In the genomic region with DNA sequence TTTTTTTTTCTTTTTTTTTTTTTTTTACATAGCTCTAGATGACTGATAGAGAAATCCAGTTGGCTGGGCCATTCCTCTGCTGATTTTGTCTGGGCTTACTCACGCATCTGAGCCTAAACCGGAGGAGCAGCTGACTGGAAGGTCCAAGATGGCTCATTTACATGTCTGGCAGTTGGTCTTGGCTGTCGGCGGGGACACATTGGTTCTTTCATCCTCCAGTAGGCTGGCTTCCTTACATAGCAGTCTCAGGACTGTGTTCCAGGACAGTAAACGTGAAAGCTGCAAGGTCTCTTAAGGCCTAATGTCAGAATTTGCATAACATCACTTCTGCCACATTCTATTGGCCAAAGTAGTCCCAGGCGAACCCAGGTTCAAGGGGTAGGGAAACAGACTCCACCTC, we compare ENCODE assay signal across 17 cellular contexts.
A peak's percentile ranks its signal among the peaks of the same experiment; 100 is the strongest.
DNase-seq lines count a peak whose midpoint lies in the region; ATAC-seq, FAIRE-seq and TF ChIP-seq lines count a peak whose summit lies in the region.
"Had no signal": no experiment of that assay in that cellular context is flagged by ENCODE, and none has a peak within 500 bp of the region (broad histone marks: within the 10 kb centered on the region; RNA-seq: fewer than 3 reads in every experiment).

No MANE protein-coding gene starts in this region.

- TF ChIP-seq CTCF in right atrium auricular region (IDR thresholded peaks at IDR 0.05) (no peak), K562 (IDR thresholded peaks at IDR 0.05 in 2 of 3, conservative IDR thresholded peaks at IDR 0.05 in 1 of 3; ENCODE audit: insufficient read depth in 2 of 3, low read depth in 1 of 3, low read length in 3 of 3) (no peak)

- DNase-seq in right atrium auricular region (ENCODE audit: low spot score) (no peak), Right ventricle myocardium superior (no peak), K562 (ENCODE audit: extremely low read depth in 1 of 4, low spot score in 3 of 4) (no peak), mesendoderm (peak; percentile 60), COLO829 (ENCODE audit: low spot score) (no peak), ACHN (no peak)
- DNase-seq in CD8-positive, alpha-beta memory T cell = no peak
- DNase-seq in naive thymus-derived CD4-positive, alpha-beta T cell = no peak
- DNase-seq: activated CD4-positive, alpha-beta T cell treated with anti-CD3 and anti-CD28 coated beads for 36 hours; activated naive CD4-positive, alpha-beta T cell treated with anti-CD3 and anti-CD28 coated beads, Interleukin-2, amount 50 U/mL, for 16 hours; CD4-positive, CD25-positive, alpha-beta regulatory T cell; DND-41; mucosa of descending colon; ovary; RPMI8226; sigmoid colon had no signal

- H4K20me1 ChIP-seq in K562 (replicated peaks; ENCODE audit: control insufficient read depth, insufficient read depth, low read length) = peaks cover 2% of the 10 kb centered on the region; the same call in 1 of the 2 replicates

- FAIRE-seq in K562 (lab: Jason Lieb, UNC) = peak; percentile 51
- FAIRE-seq: H54 had no signal

- TF ChIP-seq RAD21 in K562 (CRISPR knock-in tag; conservative IDR thresholded peaks at IDR 0.05 in 1 of 2, IDR thresholded peaks at IDR 0.05 in 1 of 2) = no peak

- H3K4me3 ChIP-seq in right atrium auricular region (no peak overlapping the region), K562 (no peak overlapping the region), mesendoderm (ENCODE audit: low read length) (no peak overlapping the region)
- H3K4me3 ChIP-seq in CD8-positive, alpha-beta memory T cell (ENCODE audit: low read length) = no peak overlapping the region
- no peak overlapping the region for H3K4me3 ChIP-seq in naive thymus-derived CD4-positive, alpha-beta T cell (ENCODE audit: low read length)
- H3K4me3 ChIP-seq: mucosa of descending colon, ovary, sigmoid colon had no signal

- H3K27me3 ChIP-seq in right atrium auricular region = no peaks in the 10 kb centered on the region
- H3K27me3 ChIP-seq in K562 (ENCODE audit: control insufficient read depth in 2 of 2, insufficient read depth in 2 of 2, low read length in 2 of 2) = peaks cover 0 to 8% of the 10 kb centered on the region in 2 experiments; a peak in 3 of 5 replicates
- H3K27me3 ChIP-seq in mesendoderm (ENCODE audit: insufficient read depth, low read length, poor library complexity) = no peaks in the 10 kb centered on the region
- H3K27me3 ChIP-seq in CD8-positive, alpha-beta memory T cell (ENCODE audit: insufficient read depth, low read length, poor library complexity, severe bottlenecking) = no peaks in the 10 kb centered on the region
- no peaks in the 10 kb centered on the region for H3K27me3 ChIP-seq in naive thymus-derived CD4-positive, alpha-beta T cell (ENCODE audit: control insufficient read depth in 2 of 2, insufficient read depth in 2 of 2, low read length in 2 of 2)
- H3K27me3 ChIP-seq: ovary had no signal

- no peaks in the 10 kb centered on the region for H3K36me3 Mint-ChIP-seq in CD8-positive, alpha-beta memory T cell
- no peaks in the 10 kb centered on the region for H3K36me3 Mint-ChIP-seq in naive thymus-derived CD4-positive, alpha-beta T cell
- H3K36me3 Mint-ChIP-seq: CD4-positive, CD25-positive, alpha-beta regulatory T cell had no signal

- intact Hi-C loops in Right ventricle myocardium superior (cut with DNase I) (no loop called here), K562 (cut with micrococcal nuclease) (no loop called here)
- intact Hi-C loops in naive thymus-derived CD4-positive, alpha-beta T cell (cut with micrococcal nuclease) = no loop called here

- H3K4me2 ChIP-seq in K562 (ENCODE audit: insufficient read depth, low read length) (no peak overlapping the region; the same call in 1 of the 2 replicates), mesendoderm (ENCODE audit: low read length) (no peak overlapping the region)

- no peaks in the 10 kb centered on the region for H3K79me1 ChIP-seq in mesendoderm (ENCODE audit: low read length)

- no peak overlapping the region for H2AK5ac ChIP-seq in mesendoderm (ENCODE audit: low read length)

- H2BK120ac ChIP-seq in mesendoderm (ENCODE audit: low read depth, low read length) = no peak overlapping the region

- TF ChIP-seq EP300 in K562 (IDR thresholded peaks at IDR 0.05; ENCODE audit: low read length) = no peak

- 37% methylated on average over 6 of the region's 6 CpGs for WGBS in K562 (ENCODE audit: insufficient coverage, low coverage, missing lambda C conversion rate)
- no CpG with 5 or more reads among the region's 6 CpGs for WGBS in mesendoderm (ENCODE audit: extremely low coverage, insufficient coverage, low lambda C conversion rate)

- H3K56ac ChIP-seq in mesendoderm (ENCODE audit: low read length) = peak overlapping the region; percentile 47

- no TSS peak for BruUV-seq in K562 (replicated peaks; lab: Mats Ljungman, UMichigan)

- no peak overlapping the region for H3K18ac ChIP-seq in mesendoderm (ENCODE audit: low read length)

- H4K5ac ChIP-seq in mesendoderm (ENCODE audit: low read length) = no peak overlapping the region

- CTCF ChIA-PET in K562 (lab: Yijun Ruan, JAX; ENCODE audit: low intra/inter-chr PET ratio) = no interaction called here
- CTCF ChIA-PET in CD8-positive, alpha-beta memory T cell (lab: Charles Lee) = no interaction called here
- CTCF ChIA-PET in naive thymus-derived CD4-positive, alpha-beta T cell (lab: Charles Lee) = interaction anchor here (0.5 kb wide), 1 partner anchor 421 kb away, joined by 4 read pairs; no protein-coding TSS in a partner anchor

- no peak overlapping the region for H3K23ac ChIP-seq in mesendoderm (ENCODE audit: low read length)

- peaks cover 0 to 26% of the 10 kb centered on the region in 2 donors for H3K4me1 ChIP-seq in right atrium auricular region
- H3K4me1 ChIP-seq in K562 (replicated peaks in 1 of 2; ENCODE audit: control insufficient read depth in 2 of 2, insufficient read depth in 2 of 2, low read length in 2 of 2) = peaks cover 13 to 21% of the 10 kb centered on the region in 2 experiments; a peak in 4 of 5 replicates
- peaks cover 28% of the 10 kb centered on the region for H3K4me1 ChIP-seq in mesendoderm (ENCODE audit: control insufficient read depth, low read depth, low read length)
- no peaks in the 10 kb centered on the region for H3K4me1 ChIP-seq in CD8-positive, alpha-beta memory T cell (ENCODE audit: insufficient read depth, low read length)
- H3K4me1 ChIP-seq in naive thymus-derived CD4-positive, alpha-beta T cell (ENCODE audit: control insufficient read depth in 2 of 2, insufficient read depth in 2 of 2, low read length in 2 of 2) = no peaks in the 10 kb centered on the region

- no peak overlapping the region for H2BK15ac ChIP-seq in mesendoderm (replicated peaks; ENCODE audit: low read depth)

- H3K4ac ChIP-seq in mesendoderm (ENCODE audit: low read depth, low read length) = peak overlapping the region; percentile 41

- peaks cover 22 to 25% of the 10 kb centered on the region in 2 donors for H3K27me3 Mint-ChIP-seq in CD8-positive, alpha-beta memory T cell
- H3K27me3 Mint-ChIP-seq in naive thymus-derived CD4-positive, alpha-beta T cell = peaks cover 4 to 33% (median 20%) of the 10 kb centered on the region in 5 donors

- H3K36me3 ChIP-seq in right atrium auricular region (no peaks in the 10 kb centered on the region), K562 (ENCODE audit: control insufficient read depth, insufficient read depth, low read length) (no peaks in the 10 kb centered on the region), mesendoderm (ENCODE audit: control insufficient read depth, insufficient read depth, low read length) (no peaks in the 10 kb centered on the region)
- no peaks in the 10 kb centered on the region for H3K36me3 ChIP-seq in CD8-positive, alpha-beta memory T cell (ENCODE audit: insufficient read depth, low read length)
- no peaks in the 10 kb centered on the region for H3K36me3 ChIP-seq in naive thymus-derived CD4-positive, alpha-beta T cell (ENCODE audit: control insufficient read depth in 2 of 3, insufficient read depth in 3 of 3, low read length in 3 of 3)
- H3K36me3 ChIP-seq: ovary, sigmoid colon had no signal

- ATAC-seq in Right ventricle myocardium superior (ENCODE audit: poor library complexity) (no peak), K562 (no peak)
- no peak for ATAC-seq in naive thymus-derived CD4-positive, alpha-beta T cell
- ATAC-seq: activated CD4-positive, alpha-beta T cell treated with anti-CD3 and anti-CD28 coated beads for 36 hours had no signal

- no peak overlapping the region for H4K8ac ChIP-seq in mesendoderm (ENCODE audit: low read depth, low read length)

- H3K79me2 ChIP-seq in K562 (ENCODE audit: control insufficient read depth, insufficient read depth, low read length) = no peaks in the 10 kb centered on the region
- H3K79me2 ChIP-seq in mesendoderm (ENCODE audit: control insufficient read depth, insufficient read depth, low read length) = no peaks in the 10 kb centered on the region

- peak overlapping the region in 1 of 8 donors; percentile 38 for H3K27ac Mint-ChIP-seq in CD8-positive, alpha-beta memory T cell
- H3K27ac Mint-ChIP-seq in naive thymus-derived CD4-positive, alpha-beta T cell = no peak overlapping the region
- H3K27ac Mint-ChIP-seq: activated CD4-positive, alpha-beta T cell treated with anti-CD3 and anti-CD28 coated beads for 36 hours; CD4-positive, CD25-positive, alpha-beta regulatory T cell had no signal

- no peak for TF ChIP-seq POLR2A in K562 (conservative IDR thresholded peaks at IDR 0.05)

- H3K9me3 ChIP-seq in right atrium auricular region = no peaks in the 10 kb centered on the region
- H3K9me3 ChIP-seq in K562 (replicated peaks; ENCODE audit: control insufficient read depth, insufficient read depth, low read depth, low read length) = no peaks in the 10 kb centered on the region
- no peaks in the 10 kb centered on the region for H3K9me3 ChIP-seq in CD8-positive, alpha-beta memory T cell (ENCODE audit: low read length)
- no peaks in the 10 kb centered on the region for H3K9me3 ChIP-seq in naive thymus-derived CD4-positive, alpha-beta T cell (ENCODE audit: control insufficient read depth in 2 of 3, low read length in 3 of 3)
- H3K9me3 ChIP-seq: mucosa of descending colon, ovary, sigmoid colon had no signal

- H3K4me3 Mint-ChIP-seq in CD8-positive, alpha-beta memory T cell = no peak overlapping the region
- no peak overlapping the region for H3K4me3 Mint-ChIP-seq in naive thymus-derived CD4-positive, alpha-beta T cell
- H3K4me3 Mint-ChIP-seq: activated CD4-positive, alpha-beta T cell treated with anti-CD3 and anti-CD28 coated beads for 36 hours; CD4-positive, CD25-positive, alpha-beta regulatory T cell had no signal

- peak overlapping the region; percentile 79 to 96 for H3K27ac ChIP-seq in right atrium auricular region
- no peak overlapping the region for H3K27ac ChIP-seq in K562 (ENCODE audit: extremely low read depth, low read depth, low read length)
- peak overlapping the region; percentile 28 for H3K27ac ChIP-seq in mesendoderm (ENCODE audit: low read depth, low read length)
- H3K27ac ChIP-seq in CD8-positive, alpha-beta memory T cell (ENCODE audit: low read depth, low read length) = no peak overlapping the region
- H3K27ac ChIP-seq in naive thymus-derived CD4-positive, alpha-beta T cell (ENCODE audit: low read depth, low read length) = no peak overlapping the region
- H3K27ac ChIP-seq: ovary, sigmoid colon had no signal

- no peak overlapping the region for H2BK5ac ChIP-seq in mesendoderm (ENCODE audit: low read length)

- H3K9me1 ChIP-seq in K562 (ENCODE audit: control insufficient read depth, insufficient read depth, low read length) = peaks cover 3% of the 10 kb centered on the region

- H2AFZ ChIP-seq in K562 (ENCODE audit: low read depth, low read length) = peak overlapping the region; percentile 65; the same call in 1 of the 2 replicates

- no peaks in the 10 kb centered on the region for H3K4me1 Mint-ChIP-seq in CD8-positive, alpha-beta memory T cell
- no peaks in the 10 kb centered on the region for H3K4me1 Mint-ChIP-seq in naive thymus-derived CD4-positive, alpha-beta T cell
- H3K4me1 Mint-ChIP-seq: activated CD4-positive, alpha-beta T cell treated with anti-CD3 and anti-CD28 coated beads for 36 hours; CD4-positive, CD25-positive, alpha-beta regulatory T cell had no signal

- H3K9ac ChIP-seq in K562 (ENCODE audit: insufficient read depth in 1 of 2, low read depth in 2 of 2, low read length in 2 of 2) (no peak overlapping the region), mesendoderm (ENCODE audit: low read length) (no peak overlapping the region)

- H3K9me3 Mint-ChIP-seq in CD8-positive, alpha-beta memory T cell = no peaks in the 10 kb centered on the region
- no peaks in the 10 kb centered on the region for H3K9me3 Mint-ChIP-seq in naive thymus-derived CD4-positive, alpha-beta T cell
- H3K9me3 Mint-ChIP-seq: CD4-positive, CD25-positive, alpha-beta regulatory T cell had no signal

- POLR2A ChIA-PET in K562 (lab: Yijun Ruan, JAX) = interaction anchor here (1.4 kb wide), 1 partner anchor 9 kb away, joined by 4 read pairs; no protein-coding TSS in a partner anchor
- POLR2A ChIA-PET in CD8-positive, alpha-beta memory T cell (lab: Charles Lee) = no interaction called here
- POLR2A ChIA-PET in naive thymus-derived CD4-positive, alpha-beta T cell (lab: Charles Lee) = no interaction called here

- in situ Hi-C loops in K562 (cut with MboI) = no loop called here
- in situ Hi-C loops in ACHN (cut with HindIII; ENCODE audit: low pct_ligation_motif_present, low pct_unique_long_range_greater_than_20kb, low sequenced_read_pairs) = no loop called here

Comparison
In these comparisons a context has a peak if more than half of its experiments do, and no peak if none do; other contexts are left out.
1. H3K27ac ChIP-seq: peak in right atrium auricular region (2 of 2) and mesendoderm (single experiment); none in K562 (single experiment), CD8-positive, alpha-beta memory T cell (single experiment) and naive thymus-derived CD4-positive, alpha-beta T cell (single experiment).